Comparison of ENCODE assay signal across 15 cellular contexts in genomic region chr10:61986357-61986756, GRCh38.
A peak's percentile ranks its signal among the peaks of the same experiment; 100 is the strongest.
DNase-seq lines count a peak whose midpoint lies in the region; ATAC-seq and TF ChIP-seq lines count a peak whose summit lies in the region.
"Had no signal": no experiment of that assay in that cellular context is flagged by ENCODE, and none has a peak within 500 bp of the region (broad histone marks: within the 10 kb centered on the region; RNA-seq: fewer than 3 reads in every experiment).

No MANE protein-coding gene starts in this region.

- peak overlapping the region; percentile 92 to 97 for H3K27ac Mint-ChIP-seq in activated naive CD4-positive, alpha-beta T cell treated with anti-CD3 and anti-CD28 coated beads, Interleukin-2, amount 50 U/mL, for 72 hours
- H3K27ac Mint-ChIP-seq in naive B cell (peak overlapping the region; percentile 97 to 100 (median 99)), progenitor cell of endocrine pancreas (no peak overlapping the region)

- H3K9me3 Mint-ChIP-seq in activated naive CD4-positive, alpha-beta T cell treated with anti-CD3 and anti-CD28 coated beads, Interleukin-2, amount 50 U/mL, for 72 hours, result no peaks in the 10 kb centered on the region
- H3K9me3 Mint-ChIP-seq in naive B cell (no peaks in the 10 kb centered on the region), progenitor cell of endocrine pancreas (ENCODE audit: low read depth) (no peaks in the 10 kb centered on the region)
- H3K9me3 Mint-ChIP-seq: mesothelial cell of epicardium had no signal

- DNase-seq in activated naive CD4-positive, alpha-beta T cell treated with anti-CD3 and anti-CD28 coated beads, Interleukin-2, amount 50 U/mL, for 72 hours (ENCODE audit: low spot score in 2 of 2), result no peak
- DNase-seq in naive B cell (no peak), progenitor cell of endocrine pancreas (ENCODE audit: low spot score, unreplicated experiment) (no peak), iPS-NIHi7 (ENCODE audit: extremely low spot score) (no peak), SHP77 (lab: John Stamatoyannopoulos, UW) (no peak)
- DNase-seq: GM23248; hypothalamus; NK-92 treated with Interleukin-12 subunit alpha and Interleukin-12 subunit beta, amount 100 ng/mL, for 24 hours; SK-N-SH; stimulated activated CD4-positive, alpha-beta T cell treated with anti-CD3 and anti-CD28 coated beads, Interleukin-2, amount 100 ng/mL, for 48 hours had no signal

- H3K27me3 ChIP-seq in BLaER1 treated with 17β-estradiol and CSF1 and Interleukin-3, amounts not matched to agents 10 nM and 100 nM, result no peaks in the 10 kb centered on the region

- H3K4me2 ChIP-seq in BLaER1 treated with 17β-estradiol and CSF1 and Interleukin-3, amounts not matched to agents 10 nM and 100 nM, result peak overlapping the region in 10 of 11 experiments; percentile 25 to 69 (median 41); a peak in 13 of 22 replicates
- H3K4me2 ChIP-seq: SK-N-SH had no signal

- ATAC-seq in activated naive CD4-positive, alpha-beta T cell treated with anti-CD3 and anti-CD28 coated beads, Interleukin-2, amount 50 U/mL, for 72 hours, result no peak
- no peak for ATAC-seq in naive B cell (ENCODE audit: low read depth in 2 of 2)
- ATAC-seq in HG03025 (IDR thresholded peaks at IDR 0.05; ENCODE audit: low FRiP score, unreplicated experiment), result no peak

- H3K36me3 Mint-ChIP-seq in activated naive CD4-positive, alpha-beta T cell treated with anti-CD3 and anti-CD28 coated beads, Interleukin-2, amount 50 U/mL, for 72 hours, result peaks cover 0 to 59% of the 10 kb centered on the region in 2 donors
- H3K36me3 Mint-ChIP-seq in naive B cell (peaks cover 20 to 31% of the 10 kb centered on the region in 2 donors), progenitor cell of endocrine pancreas (ENCODE audit: insufficient read depth) (peaks cover 3% of the 10 kb centered on the region)

- peaks cover 0 to 23% (median 0%) of the 10 kb centered on the region in 11 experiments; a peak in 7 of 22 replicates for H4K20me1 ChIP-seq in BLaER1 treated with 17β-estradiol and CSF1 and Interleukin-3, amounts not matched to agents 10 nM and 100 nM

- CTCF ChIA-PET in HEK293 (lab: Yijun Ruan, JAX), result no interaction called here

- H3K4me3 ChIP-seq in BLaER1 treated with 17β-estradiol and CSF1 and Interleukin-3, amounts not matched to agents 10 nM and 100 nM, result no peak overlapping the region
- H3K4me3 ChIP-seq in HEK293 (ENCODE audit: low read depth, low read length), result no peak overlapping the region
- H3K4me3 ChIP-seq: GM23248, prostate gland had no signal

- peak overlapping the region; percentile 34 to 99 (median 61); a peak in 18 of 22 replicates for H3K27ac ChIP-seq in BLaER1 treated with 17β-estradiol and CSF1 and Interleukin-3, amounts not matched to agents 10 nM and 100 nM
- H3K27ac ChIP-seq in HEK293 (ENCODE audit: extremely low read depth, low read depth, low read length), result no peak overlapping the region
- H3K27ac ChIP-seq: GM23248 had no signal

- peak overlapping the region in 4 of 8 donors; percentile 42 to 68 (median 64) for H3K4me3 Mint-ChIP-seq in naive B cell
- H3K4me3 Mint-ChIP-seq in progenitor cell of endocrine pancreas (ENCODE audit: low read depth), result no peak overlapping the region
- H3K4me3 Mint-ChIP-seq: mesothelial cell of epicardium had no signal

- POLR2A ChIA-PET in HEK293 (lab: Yijun Ruan, JAX), result no interaction called here

- H3K27me3 Mint-ChIP-seq in naive B cell (no peaks in the 10 kb centered on the region), progenitor cell of endocrine pancreas (no peaks in the 10 kb centered on the region)

- peak overlapping the region in 2 of 11 experiments; percentile 33 to 60; a peak in 3 of 22 replicates for H3K9ac ChIP-seq in BLaER1 treated with 17β-estradiol and CSF1 and Interleukin-3, amounts not matched to agents 10 nM and 100 nM
- H3K9ac ChIP-seq: GM23248, SK-N-SH had no signal

- no peak for TF ChIP-seq CTCF in HEK293 (tag by site-specific recombination; IDR thresholded peaks at IDR 0.05)
- TF ChIP-seq CTCF in progenitor cell of endocrine pancreas (IDR thresholded peaks at IDR 0.05; ENCODE audit: unreplicated experiment), result no peak

- peaks cover 43 to 99% (median 56%) of the 10 kb centered on the region in 10 experiments for H3K4me1 ChIP-seq in BLaER1 treated with 17β-estradiol and CSF1 and Interleukin-3, amounts not matched to agents 10 nM and 100 nM
- no peaks in the 10 kb centered on the region for H3K4me1 ChIP-seq in HEK293 (ENCODE audit: control insufficient read depth, insufficient read depth, low read length)

- H3K36me3 ChIP-seq in BLaER1 treated with 17β-estradiol and CSF1 and Interleukin-3, amounts not matched to agents 10 nM and 100 nM, result peaks cover 72 to 97% (median 82%) of the 10 kb centered on the region in 11 experiments
- no peaks in the 10 kb centered on the region for H3K36me3 ChIP-seq in HEK293 (ENCODE audit: control insufficient read depth in 2 of 2, insufficient read depth in 1 of 2, low read length in 2 of 2)
- H3K36me3 ChIP-seq: prostate gland had no signal

- H3K4me1 Mint-ChIP-seq in naive B cell (peaks cover 43 to 84% (median 60%) of the 10 kb centered on the region in 3 donors), progenitor cell of endocrine pancreas (ENCODE audit: low read depth) (peaks cover 3% of the 10 kb centered on the region)

- peaks cover 0 to 12% (median 0%) of the 10 kb centered on the region in 11 experiments; a peak in 3 of 22 replicates for H3K9me3 ChIP-seq in BLaER1 treated with 17β-estradiol and CSF1 and Interleukin-3, amounts not matched to agents 10 nM and 100 nM (replicated peaks in 1 of 11)
- H3K9me3 ChIP-seq in HEK293 (ENCODE audit: control insufficient read depth, insufficient read depth, low read depth, low read length), result no peaks in the 10 kb centered on the region
- H3K9me3 ChIP-seq: prostate gland, SK-N-SH had no signal

TF ChIP-seq in HEK293, 187 proteins besides CTCF, POLR2A, EP300 and RAD21:
- TF ChIP-seq ZBTB48 (tag by site-specific recombination; IDR thresholded peaks at IDR 0.05), result no peak
- TF ChIP-seq IKZF3 (tag by site-specific recombination; IDR thresholded peaks at IDR 0.05), result 0 out of 2 replicates have a peak, but pooled peaks have one; percentile 20
